Comparison of ENCODE assay signal across 8 cellular contexts in the genomic region with DNA sequence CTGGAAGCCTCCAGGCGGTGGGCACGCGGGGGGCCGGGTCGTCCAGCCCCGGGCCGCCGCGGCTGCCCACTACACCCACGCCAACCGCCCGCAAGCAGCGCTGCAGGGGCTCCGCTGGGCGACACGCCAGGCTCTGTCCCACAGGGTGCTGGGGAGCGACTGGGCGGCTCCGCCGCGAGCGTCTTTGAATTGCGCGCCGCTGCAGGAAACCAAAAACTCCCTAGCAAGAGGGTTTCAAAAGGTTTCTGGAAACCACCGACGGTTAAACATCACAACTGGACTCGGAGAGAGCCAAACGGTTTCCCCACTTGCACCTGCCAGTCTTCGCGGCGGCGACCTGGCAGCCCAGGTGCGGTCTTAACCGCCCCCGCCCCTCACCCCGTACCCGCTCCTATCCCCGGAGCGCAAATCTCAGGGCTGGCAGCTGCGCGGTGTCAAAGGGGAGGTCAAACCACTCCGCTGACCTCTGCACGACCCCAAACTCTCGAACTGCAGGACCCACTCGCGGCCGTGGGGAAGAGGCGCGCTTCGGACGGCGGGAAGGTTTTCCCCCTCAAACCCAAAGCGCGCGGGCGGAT. TPM values are rescaled to one million over a fixed set of nuclear protein-coding genes. Genes with fewer than 3 reads are reported as not detected.
A peak's percentile ranks its signal among the peaks of the same experiment; 100 is the strongest.
DNase-seq lines count a peak whose midpoint lies in the region; ATAC-seq, FAIRE-seq and TF ChIP-seq lines count a peak whose summit lies in the region.

No MANE protein-coding gene starts in this region.

- H3K9me3 ChIP-seq in right cardiac atrium (ENCODE audit: control insufficient read depth, low read length) (no peaks in the 10 kb centered on the region), small intestine (ENCODE audit: control insufficient read depth, low read depth) (no peaks in the 10 kb centered on the region)

- WGBS in right cardiac atrium = under 1% methylated on average over 57 of the region's 57 CpGs
- 0 to 2% (median 1%) methylated on average over 57 of the region's 57 CpGs for WGBS in small intestine, 3 donors

- no peaks in the 10 kb centered on the region for H3K36me3 ChIP-seq in small intestine (ENCODE audit: control insufficient read depth in 2 of 2, insufficient read depth in 2 of 2, low read length in 2 of 2)

- H3K27me3 ChIP-seq in right cardiac atrium (ENCODE audit: control insufficient read depth, insufficient read depth) (peaks cover 2% of the 10 kb centered on the region), small intestine (ENCODE audit: control insufficient read depth in 2 of 2, insufficient read depth in 2 of 2, low read length in 2 of 2) (peaks cover 0 to 6% of the 10 kb centered on the region in 2 donors)

- H3K4me3 ChIP-seq in right cardiac atrium (ENCODE audit: low read length) = peak overlapping the region; percentile 65
- H3K4me3 ChIP-seq in small intestine (ENCODE audit: low read depth in 1 of 2, low read length in 2 of 2) = peak overlapping the region; percentile 71 to 94

- no peaks in the 10 kb centered on the region for H3K4me1 ChIP-seq in right cardiac atrium (ENCODE audit: control insufficient read depth, insufficient read depth, low read length)
- H3K4me1 ChIP-seq in small intestine (ENCODE audit: control insufficient read depth in 2 of 2, insufficient read depth in 1 of 2, low read depth in 1 of 2, low read length in 1 of 2) = peaks cover 0 to 2% of the 10 kb centered on the region in 2 donors

- ATAC-seq in HG02610 (IDR thresholded peaks at IDR 0.05; ENCODE audit: unreplicated experiment) (peak; percentile 69), right cardiac atrium (peak; percentile 32 to 48)

- TF ChIP-seq POLR2A in GM18526 (IDR thresholded peaks at IDR 0.05; ENCODE audit: extremely low read depth, insufficient read length) = peak; percentile 14

- DNase-seq in NCI-H345 treated with DMSO at 0.1 percent for 48 hours (lab: John Stamatoyannopoulos, UW; ENCODE audit: unreplicated experiment) = peak; percentile 40
- peak; percentile 57 for DNase-seq in activated gamma-delta T cell treated with anti-CD3 and anti-CD28 coated beads, Interleukin-2, amount 50 U/mL, for 16 hours (ENCODE audit: low read depth)
- DNase-seq in right cardiac atrium = peak; percentile 32 to 78 (median 73)
- no peak for DNase-seq in small intestine
- no peak for DNase-seq in SK-N-DZ (ENCODE audit: low spot score)
- no peak for DNase-seq in H4 (ENCODE audit: low spot score)

- intact Hi-C loops in right cardiac atrium (cut with DNase I) = loop anchor here in 1 of 4 donors (10.0 kb wide), 1 partner anchor 202 kb away; no protein-coding TSS in a partner anchor

- no peak for FAIRE-seq in small intestine (lab: Jason Lieb, UNC)

- H3K27ac ChIP-seq in right cardiac atrium (ENCODE audit: low read length) (no peak overlapping the region), small intestine (ENCODE audit: low read depth in 1 of 2, low read length in 1 of 2) (peak overlapping the region; percentile 58 to 94)

RNA-seq across cellular contexts. Expression of a gene that starts 1.0 kb away (rescaled TPM):
- total RNA-seq in right cardiac atrium = 1 to 10 TPM; 2.2 to 3.6 (median 3.4) TPM
- polyA plus RNA-seq in right cardiac atrium (3.8 TPM), small intestine (10 to 100 TPM in 1 of 3 donors, 1 to 10 TPM in 2; 4.5 to 24.8 (median 5.4) TPM)
- 33.9 and 37.3 TPM in 2 replicates for polyA plus RNA-seq in SK-N-DZ (2014; cell fraction: cytosol; rRNA removed)
- polyA plus RNA-seq in SK-N-DZ (2014; cell fraction: nucleus; rRNA removed) = 21.7 and 22.2 TPM in 2 replicates
- total RNA-seq in H4 (2014; rRNA removed; shearing (Covaris generic)) = 0.06 TPM in 1 of 2 replicates, not detected in the other

Comparison
In these comparisons a context has a peak if more than half of its experiments do, and no peak if none do; other contexts are left out.
1. DNase-seq: peak in NCI-H345 treated with DMSO at 0.1 percent for 48 hours (single experiment), activated gamma-delta T cell treated with anti-CD3 and anti-CD28 coated beads, Interleukin-2, amount 50 U/mL, for 16 hours (single experiment) and right cardiac atrium (3 of 3); none in small intestine (single experiment), SK-N-DZ (single experiment) and H4 (single experiment).